1 cellular context compared by ENCODE assay signal in the genomic region with DNA sequence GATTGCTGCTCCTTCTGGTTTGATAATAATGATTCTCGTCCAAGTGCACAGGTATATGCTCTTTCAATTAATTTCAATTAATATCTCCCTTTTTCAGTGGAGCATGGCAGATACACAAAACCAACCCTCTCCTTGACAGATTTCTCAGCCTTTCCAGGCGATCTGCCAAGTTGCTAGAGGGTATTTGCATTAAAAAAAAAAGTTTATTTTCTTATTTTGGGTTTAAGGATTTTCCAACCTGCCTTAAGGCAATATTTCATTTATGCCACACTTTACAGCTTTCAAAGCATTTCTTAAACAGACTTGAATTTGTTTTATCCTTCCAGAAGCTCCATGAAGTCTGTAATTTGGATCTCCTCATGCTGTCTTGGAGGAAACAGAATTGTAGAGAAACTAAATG.
TF ChIP-seq lines count a peak whose summit lies in the region.

No MANE protein-coding gene starts in this region.

TF ChIP-seq in HepG2, 621 proteins besides CTCF, POLR2A, EP300 and RAD21 (continued from another document):
- TF ChIP-seq, protein P1, sequence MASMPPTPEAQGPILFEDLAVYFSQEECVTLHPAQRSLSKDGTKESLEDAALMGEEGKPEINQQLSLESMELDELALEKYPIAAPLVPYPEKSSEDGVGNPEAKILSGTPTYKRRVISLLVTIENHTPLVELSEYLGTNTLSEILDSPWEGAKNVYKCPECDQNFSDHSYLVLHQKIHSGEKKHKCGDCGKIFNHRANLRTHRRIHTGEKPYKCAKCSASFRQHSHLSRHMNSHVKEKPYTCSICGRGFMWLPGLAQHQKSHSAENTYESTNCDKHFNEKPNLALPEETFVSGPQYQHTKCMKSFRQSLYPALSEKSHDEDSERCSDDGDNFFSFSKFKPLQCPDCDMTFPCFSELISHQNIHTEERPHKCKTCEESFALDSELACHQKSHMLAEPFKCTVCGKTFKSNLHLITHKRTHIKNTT (CRISPR knock-in tag; IDR thresholded peaks at IDR 0.05), result no peak
- TF ChIP-seq REXO4 (CRISPR knock-in tag; IDR thresholded peaks at IDR 0.05; ENCODE audit: borderline replicate concordance), result no peak
- no peak for TF ChIP-seq NFIC (IDR thresholded peaks at IDR 0.05; ENCODE audit: low read length)
